39 cellular contexts compared by ENCODE assay signal in the genomic region with DNA sequence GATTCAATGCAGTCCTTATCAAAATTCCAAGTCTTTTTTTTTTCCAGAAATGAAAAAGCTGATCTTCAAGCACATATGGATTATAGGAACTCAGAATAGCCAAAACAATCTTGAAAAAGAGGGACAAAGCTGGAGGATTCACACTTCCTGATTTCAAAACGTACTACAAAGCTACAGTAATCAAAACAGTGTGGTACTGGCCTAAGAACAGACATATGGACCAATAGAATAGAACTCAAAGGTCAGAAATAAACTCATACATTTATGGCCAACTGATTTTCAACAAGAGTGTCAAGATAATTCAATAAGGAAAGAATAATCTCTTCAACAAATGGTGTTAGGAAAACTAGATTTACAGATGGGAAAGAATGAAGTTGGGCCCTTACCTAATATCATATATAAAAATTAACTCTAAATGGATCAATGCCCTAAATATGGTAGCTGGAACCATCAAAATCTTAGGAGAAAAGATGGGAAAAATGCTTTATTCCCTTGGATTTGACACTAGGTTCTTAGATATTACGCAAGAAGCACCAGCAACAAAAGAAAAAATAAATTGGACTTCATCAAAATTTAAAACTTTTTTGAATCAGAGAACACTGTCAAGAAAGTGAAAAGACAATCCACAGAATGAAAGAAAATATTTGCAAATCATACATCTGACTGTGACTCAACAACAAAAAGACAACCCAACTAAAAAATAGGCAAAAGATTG. TPM values are rescaled to one million over a fixed set of nuclear protein-coding genes. Genes with fewer than 3 reads are reported as not detected.
"Had no signal": no experiment of that assay in that cellular context is flagged by ENCODE, and none has a peak within 500 bp of the region (broad histone marks: within the 10 kb centered on the region; RNA-seq: fewer than 3 reads in every experiment).

No MANE protein-coding gene starts in this region.

- DNase-seq: activated CD4-positive, alpha-beta memory T cell treated with anti-CD3 and anti-CD28 coated beads for 36 hours; activated CD4-positive, alpha-beta T cell treated with anti-CD3 and anti-CD28 coated beads for 1 hour; activated CD4-positive, alpha-beta T cell treated with anti-CD3 and anti-CD28 coated beads for 4 hours; activated CD8-positive, alpha-beta memory T cell treated with anti-CD3 and anti-CD28 coated beads, Interleukin-2, amount 10 ng/mL, durations not matched to agents 7 days and 5 days; activated CD8-positive, alpha-beta memory T cell treated with anti-CD3 and anti-CD28 coated beads, Interleukin-2, amount 50 U/mL, for 4 hours; activated CD8-positive, alpha-beta T cell treated with anti-CD3 and anti-CD28 coated beads, Interleukin-2, amount 10 ng/mL, durations not matched to agents 7 days and 5 days; activated effector memory CD4-positive, alpha-beta T cell treated with anti-CD3 and anti-CD28 coated beads, Interleukin-2, amount 50 U/mL, for 16 hours; activated naive CD4-positive, alpha-beta T cell treated with anti-CD3 and anti-CD28 coated beads for 36 hours; activated naive CD8-positive, alpha-beta T cell treated with anti-CD3 and anti-CD28 coated beads for 36 hours; activated naive CD8-positive, alpha-beta T cell treated with anti-CD3 and anti-CD28 coated beads, Interleukin-2, amount 50 U/mL, for 24 hours; activated T-cell treated with anti-CD3 and anti-CD28 coated beads, Interleukin-2, amount 50 U/mL, for 1 hour; activated T-cell treated with anti-CD3 and anti-CD28 coated beads, Interleukin-2, amount 50 U/mL, for 48 hours; adrenal gland; amygdala; aorta; body of pancreas; caudate nucleus; cortex of kidney; effector CD8-positive, alpha-beta T cell; esophagus squamous epithelium; foreskin melanocyte; heart right ventricle; T-helper 1 cell; T-helper 17 cell had no signal

- H3K27me3 ChIP-seq: body of pancreas had no signal

- H3K4me1 ChIP-seq: adrenal gland, body of pancreas, esophagus squamous epithelium, gastroesophageal sphincter, heart right ventricle had no signal

- H3K27ac Mint-ChIP-seq: activated CD4-positive, alpha-beta memory T cell treated with anti-CD3 and anti-CD28 coated beads for 36 hours; activated CD8-positive, alpha-beta memory T cell treated with anti-CD3 and anti-CD28 coated beads, Interleukin-2, amount 10 ng/mL, durations not matched to agents 7 days and 5 days; activated CD8-positive, alpha-beta T cell treated with anti-CD3 and anti-CD28 coated beads, Interleukin-2, amount 10 ng/mL, durations not matched to agents 7 days and 5 days; activated naive CD4-positive, alpha-beta T cell treated with anti-CD3 and anti-CD28 coated beads for 36 hours; activated naive CD8-positive, alpha-beta T cell treated with anti-CD3 and anti-CD28 coated beads for 36 hours; activated naive CD8-positive, alpha-beta T cell treated with anti-CD3 and anti-CD28 coated beads, Interleukin-2, amount 50 U/mL, for 24 hours; activated T-helper 1 cell treated with anti-CD3 and anti-CD28 coated beads, Interleukin-12 subunit alpha, Interleukin-12 subunit beta, Interleukin-2, Interleukin-4 antibody, amounts not matched to agents 30 ng/mL and 10 ng/mL and 1 ng/mL, durations not matched to agents 14 hours and 24 hours and 36 hours; activated T-helper 2 cell treated with anti-CD3 and anti-CD28 coated beads, Interferon-gamma antibody, Interleukin-2, Interleukin-4, amounts not matched to agents 10 μg/mL and 5 μg/mL and 100 μg/mL, durations not matched to agents 14 hours and 24 hours and 36 hours; T-helper 17 cell; T-helper 2 cell treated with Interferon-gamma antibody and Interleukin-4, amounts not matched to agents 5 μg/mL and 100 μg/mL, for 36 hours had no signal

- H3K4me3 ChIP-seq: adrenal gland, body of pancreas, esophagus squamous epithelium, gastroesophageal sphincter, heart right ventricle had no signal

- H3K9me3 ChIP-seq: adrenal gland, body of pancreas had no signal

- H3K4me3 Mint-ChIP-seq: activated CD4-positive, alpha-beta memory T cell treated with anti-CD3 and anti-CD28 coated beads for 36 hours; activated CD8-positive, alpha-beta memory T cell treated with anti-CD3 and anti-CD28 coated beads, Interleukin-2, amount 10 ng/mL, durations not matched to agents 7 days and 5 days; activated CD8-positive, alpha-beta T cell treated with anti-CD3 and anti-CD28 coated beads, Interleukin-2, amount 10 ng/mL, durations not matched to agents 7 days and 5 days; activated naive CD4-positive, alpha-beta T cell treated with anti-CD3 and anti-CD28 coated beads for 36 hours; activated naive CD4-positive, alpha-beta T cell treated with anti-CD3 and anti-CD28 coated beads, Interleukin-2, amount 50 U/mL, for 24 hours; activated naive CD8-positive, alpha-beta T cell treated with anti-CD3 and anti-CD28 coated beads for 36 hours; activated naive CD8-positive, alpha-beta T cell treated with anti-CD3 and anti-CD28 coated beads, Interleukin-2, amount 50 U/mL, for 24 hours; activated T-helper 1 cell treated with anti-CD3 and anti-CD28 coated beads, Interleukin-12 subunit alpha, Interleukin-12 subunit beta, Interleukin-2, Interleukin-4 antibody, amounts not matched to agents 30 ng/mL and 10 ng/mL and 1 ng/mL, durations not matched to agents 14 hours and 24 hours and 36 hours; T-helper 17 cell; T-helper 2 cell treated with Interferon-gamma antibody and Interleukin-4, amounts not matched to agents 5 μg/mL and 100 μg/mL, for 36 hours had no signal

- ATAC-seq: activated CD8-positive, alpha-beta memory T cell treated with anti-CD3 and anti-CD28 coated beads, Interleukin-2, amount 10 ng/mL, durations not matched to agents 7 days and 5 days; activated CD8-positive, alpha-beta T cell treated with anti-CD3 and anti-CD28 coated beads, Interleukin-2, amount 10 ng/mL, durations not matched to agents 7 days and 5 days; activated naive CD8-positive, alpha-beta T cell treated with anti-CD3 and anti-CD28 coated beads, Interleukin-2, amount 50 U/mL, for 24 hours; body of pancreas; gastroesophageal sphincter; heart right ventricle; T-helper 17 cell had no signal

- H3K36me3 ChIP-seq: adrenal gland, esophagus squamous epithelium, gastroesophageal sphincter, heart right ventricle had no signal

- FAIRE-seq: endometrium, endothelial cell of umbilical vein had no signal

- H3K27ac ChIP-seq: adrenal gland, body of pancreas, epithelial cell of prostate, esophagus squamous epithelium, gastroesophageal sphincter, heart right ventricle had no signal

RNA-seq across cellular contexts. Expression of gene KRTAP10-12, which starts 4.0 kb away (rescaled TPM):
- total RNA-seq: activated CD4-positive, alpha-beta memory T cell treated with anti-CD3 and anti-CD28 coated beads for 36 hours; activated CD8-positive, alpha-beta memory T cell treated with anti-CD3 and anti-CD28 coated beads for 36 hours; activated CD8-positive, alpha-beta memory T cell treated with anti-CD3 and anti-CD28 coated beads, Interleukin-2, amount 10 ng/mL, durations not matched to agents 7 days and 5 days; activated CD8-positive, alpha-beta T cell treated with anti-CD3 and anti-CD28 coated beads, Interleukin-2, amount 10 ng/mL, durations not matched to agents 7 days and 5 days; activated naive CD4-positive, alpha-beta T cell treated with anti-CD3 and anti-CD28 coated beads for 36 hours; activated naive CD8-positive, alpha-beta T cell treated with anti-CD3 and anti-CD28 coated beads for 36 hours; activated T-helper 1 cell treated with anti-CD3 and anti-CD28 coated beads, Interleukin-12 subunit alpha, Interleukin-12 subunit beta, Interleukin-2, Interleukin-4 antibody, amounts not matched to agents 30 ng/mL and 10 ng/mL and 1 ng/mL, durations not matched to agents 14 hours and 24 hours and 36 hours; activated T-helper 2 cell treated with anti-CD3 and anti-CD28 coated beads, Interferon-gamma antibody, Interleukin-2, Interleukin-4, amounts not matched to agents 10 μg/mL and 5 μg/mL and 100 μg/mL, durations not matched to agents 14 hours and 24 hours and 36 hours; adrenal gland; aorta; body of pancreas; chondrocyte; dermis microvascular lymphatic vessel endothelial cell; endothelial cell of umbilical vein; esophagus squamous epithelium; fibroblast of lung; fibroblast of villous mesenchyme; gastroesophageal sphincter; glomerular endothelial cell; heart right ventricle; T-helper 17 cell had no signal
- polyA plus RNA-seq: adrenal gland, aorta, endothelial cell of umbilical vein, esophagus, fibroblast of lung, heart right ventricle had no signal

RNA-seq across cellular contexts. Expression of gene KRTAP12-1, which starts 11.0 kb away (rescaled TPM):
- total RNA-seq: activated CD4-positive, alpha-beta memory T cell treated with anti-CD3 and anti-CD28 coated beads for 36 hours; activated CD8-positive, alpha-beta memory T cell treated with anti-CD3 and anti-CD28 coated beads for 36 hours; activated CD8-positive, alpha-beta memory T cell treated with anti-CD3 and anti-CD28 coated beads, Interleukin-2, amount 10 ng/mL, durations not matched to agents 7 days and 5 days; activated CD8-positive, alpha-beta T cell treated with anti-CD3 and anti-CD28 coated beads, Interleukin-2, amount 10 ng/mL, durations not matched to agents 7 days and 5 days; activated naive CD4-positive, alpha-beta T cell treated with anti-CD3 and anti-CD28 coated beads for 36 hours; activated naive CD8-positive, alpha-beta T cell treated with anti-CD3 and anti-CD28 coated beads for 36 hours; activated T-helper 1 cell treated with anti-CD3 and anti-CD28 coated beads, Interleukin-12 subunit alpha, Interleukin-12 subunit beta, Interleukin-2, Interleukin-4 antibody, amounts not matched to agents 30 ng/mL and 10 ng/mL and 1 ng/mL, durations not matched to agents 14 hours and 24 hours and 36 hours; activated T-helper 2 cell treated with anti-CD3 and anti-CD28 coated beads, Interferon-gamma antibody, Interleukin-2, Interleukin-4, amounts not matched to agents 10 μg/mL and 5 μg/mL and 100 μg/mL, durations not matched to agents 14 hours and 24 hours and 36 hours; adrenal gland; aorta; body of pancreas; chondrocyte; dermis microvascular lymphatic vessel endothelial cell; endothelial cell of umbilical vein; esophagus squamous epithelium; fibroblast of lung; fibroblast of villous mesenchyme; gastroesophageal sphincter; glomerular endothelial cell; heart right ventricle; T-helper 17 cell had no signal
- polyA plus RNA-seq: adrenal gland, aorta, endothelial cell of umbilical vein, esophagus, fibroblast of lung, heart right ventricle had no signal

RNA-seq across cellular contexts. Expression of gene TSPEAR, which starts 18.4 kb away (rescaled TPM):
- total RNA-seq: activated CD4-positive, alpha-beta memory T cell treated with anti-CD3 and anti-CD28 coated beads for 36 hours; activated CD8-positive, alpha-beta memory T cell treated with anti-CD3 and anti-CD28 coated beads for 36 hours; activated CD8-positive, alpha-beta memory T cell treated with anti-CD3 and anti-CD28 coated beads, Interleukin-2, amount 10 ng/mL, durations not matched to agents 7 days and 5 days; activated CD8-positive, alpha-beta T cell treated with anti-CD3 and anti-CD28 coated beads, Interleukin-2, amount 10 ng/mL, durations not matched to agents 7 days and 5 days; activated naive CD4-positive, alpha-beta T cell treated with anti-CD3 and anti-CD28 coated beads for 36 hours; activated naive CD8-positive, alpha-beta T cell treated with anti-CD3 and anti-CD28 coated beads for 36 hours; activated T-helper 1 cell treated with anti-CD3 and anti-CD28 coated beads, Interleukin-12 subunit alpha, Interleukin-12 subunit beta, Interleukin-2, Interleukin-4 antibody, amounts not matched to agents 30 ng/mL and 10 ng/mL and 1 ng/mL, durations not matched to agents 14 hours and 24 hours and 36 hours; activated T-helper 2 cell treated with anti-CD3 and anti-CD28 coated beads, Interferon-gamma antibody, Interleukin-2, Interleukin-4, amounts not matched to agents 10 μg/mL and 5 μg/mL and 100 μg/mL, durations not matched to agents 14 hours and 24 hours and 36 hours; adrenal gland; aorta; endothelial cell of umbilical vein; esophagus squamous epithelium; fibroblast of lung; fibroblast of villous mesenchyme; gastroesophageal sphincter; T-helper 17 cell had no signal
- polyA plus RNA-seq: adrenal gland, aorta, fibroblast of lung had no signal

RNA-seq across cellular contexts. Expression of gene KRTAP12-2, which starts 26.2 kb away (rescaled TPM):
- total RNA-seq: activated CD4-positive, alpha-beta memory T cell treated with anti-CD3 and anti-CD28 coated beads for 36 hours; activated CD8-positive, alpha-beta memory T cell treated with anti-CD3 and anti-CD28 coated beads for 36 hours; activated CD8-positive, alpha-beta memory T cell treated with anti-CD3 and anti-CD28 coated beads, Interleukin-2, amount 10 ng/mL, durations not matched to agents 7 days and 5 days; activated CD8-positive, alpha-beta T cell treated with anti-CD3 and anti-CD28 coated beads, Interleukin-2, amount 10 ng/mL, durations not matched to agents 7 days and 5 days; activated naive CD4-positive, alpha-beta T cell treated with anti-CD3 and anti-CD28 coated beads for 36 hours; activated naive CD8-positive, alpha-beta T cell treated with anti-CD3 and anti-CD28 coated beads for 36 hours; activated T-helper 1 cell treated with anti-CD3 and anti-CD28 coated beads, Interleukin-12 subunit alpha, Interleukin-12 subunit beta, Interleukin-2, Interleukin-4 antibody, amounts not matched to agents 30 ng/mL and 10 ng/mL and 1 ng/mL, durations not matched to agents 14 hours and 24 hours and 36 hours; activated T-helper 2 cell treated with anti-CD3 and anti-CD28 coated beads, Interferon-gamma antibody, Interleukin-2, Interleukin-4, amounts not matched to agents 10 μg/mL and 5 μg/mL and 100 μg/mL, durations not matched to agents 14 hours and 24 hours and 36 hours; adrenal gland; aorta; body of pancreas; chondrocyte; dermis microvascular lymphatic vessel endothelial cell; endothelial cell of umbilical vein; esophagus squamous epithelium; fibroblast of lung; fibroblast of villous mesenchyme; gastroesophageal sphincter; glomerular endothelial cell; heart right ventricle; T-helper 17 cell had no signal
- polyA plus RNA-seq: adrenal gland, aorta, endothelial cell of umbilical vein, esophagus, fibroblast of lung, heart right ventricle had no signal

RNA-seq across cellular contexts. Expression of gene KRTAP12-3, which starts 35.2 kb away (rescaled TPM):
- total RNA-seq: activated CD4-positive, alpha-beta memory T cell treated with anti-CD3 and anti-CD28 coated beads for 36 hours; activated CD8-positive, alpha-beta memory T cell treated with anti-CD3 and anti-CD28 coated beads for 36 hours; activated CD8-positive, alpha-beta memory T cell treated with anti-CD3 and anti-CD28 coated beads, Interleukin-2, amount 10 ng/mL, durations not matched to agents 7 days and 5 days; activated CD8-positive, alpha-beta T cell treated with anti-CD3 and anti-CD28 coated beads, Interleukin-2, amount 10 ng/mL, durations not matched to agents 7 days and 5 days; activated naive CD4-positive, alpha-beta T cell treated with anti-CD3 and anti-CD28 coated beads for 36 hours; activated naive CD8-positive, alpha-beta T cell treated with anti-CD3 and anti-CD28 coated beads for 36 hours; activated T-helper 1 cell treated with anti-CD3 and anti-CD28 coated beads, Interleukin-12 subunit alpha, Interleukin-12 subunit beta, Interleukin-2, Interleukin-4 antibody, amounts not matched to agents 30 ng/mL and 10 ng/mL and 1 ng/mL, durations not matched to agents 14 hours and 24 hours and 36 hours; activated T-helper 2 cell treated with anti-CD3 and anti-CD28 coated beads, Interferon-gamma antibody, Interleukin-2, Interleukin-4, amounts not matched to agents 10 μg/mL and 5 μg/mL and 100 μg/mL, durations not matched to agents 14 hours and 24 hours and 36 hours; adrenal gland; aorta; body of pancreas; chondrocyte; dermis microvascular lymphatic vessel endothelial cell; endothelial cell of umbilical vein; esophagus squamous epithelium; fibroblast of lung; fibroblast of villous mesenchyme; gastroesophageal sphincter; glomerular endothelial cell; heart right ventricle; T-helper 17 cell had no signal
- polyA plus RNA-seq: adrenal gland, aorta, endothelial cell of umbilical vein, esophagus, fibroblast of lung, heart right ventricle had no signal
